In the genomic region with DNA sequence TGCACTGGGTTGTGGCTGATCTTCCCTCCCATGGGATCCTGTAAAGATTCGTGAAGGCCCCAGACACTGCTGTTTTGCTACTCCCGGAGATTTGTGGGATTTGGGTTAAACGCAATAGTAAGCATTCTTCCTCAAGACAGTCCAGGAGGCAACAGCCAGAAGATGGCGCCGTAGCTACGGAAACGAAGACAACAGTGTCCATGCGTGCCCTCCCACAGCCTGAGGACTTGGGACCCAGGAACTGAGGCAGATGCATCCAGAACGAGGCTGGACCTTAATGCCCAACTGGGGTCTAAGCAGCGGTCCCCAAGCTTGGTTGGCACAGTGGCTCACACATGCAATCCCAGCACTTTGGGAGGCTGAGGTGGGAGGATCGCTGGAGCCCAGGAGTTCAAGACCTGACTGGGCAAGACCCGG, we compare ENCODE assay signal across 8 cellular contexts. TPM values are rescaled to one million over a fixed set of nuclear protein-coding genes. Genes with fewer than 3 reads are reported as not detected.
A peak's percentile ranks its signal among the peaks of the same experiment; 100 is the strongest.
DNase-seq lines count a peak whose midpoint lies in the region; ATAC-seq and TF ChIP-seq lines count a peak whose summit lies in the region.

No MANE protein-coding gene starts in this region.

- TF ChIP-seq CTCF in cardiac muscle cell (IDR thresholded peaks at IDR 0.05; ENCODE audit: low read depth, low read length): peak; percentile 70

- peaks cover 8% of the 10 kb centered on the region for H3K27me3 ChIP-seq in cardiac muscle cell
- H3K27me3 ChIP-seq in rectal smooth muscle tissue (ENCODE audit: control insufficient read depth, insufficient read depth, low read length): no peaks in the 10 kb centered on the region

- intact Hi-C loops in activated CD4-positive, alpha-beta memory T cell treated with anti-CD3 and anti-CD28 coated beads for 36 hours (cut with micrococcal nuclease): no loop called here

- no peak overlapping the region for H3K27ac Mint-ChIP-seq in activated CD4-positive, alpha-beta memory T cell treated with anti-CD3 and anti-CD28 coated beads for 36 hours

- POLR2A ChIA-PET in activated CD4-positive, alpha-beta memory T cell treated with anti-CD3 and anti-CD28 coated beads for 36 hours (lab: Charles Lee): no interaction called here

- H3K9ac ChIP-seq in rectal smooth muscle tissue (ENCODE audit: low read length): no peak overlapping the region

- no peaks in the 10 kb centered on the region for H3K9me3 ChIP-seq in cardiac muscle cell (ENCODE audit: low read depth)

- H3K9me3 Mint-ChIP-seq in activated CD4-positive, alpha-beta memory T cell treated with anti-CD3 and anti-CD28 coated beads for 36 hours: no peaks in the 10 kb centered on the region

- DNase-seq in EH (ENCODE audit: low read depth) (peak; percentile 67), HUDEP-2 (lab: John Stamatoyannopoulos, UW; ENCODE audit: unreplicated experiment in 76 of 76) (peak in 53 of 76 experiments; percentile 7 to 63 (median 33)), cardiac muscle cell (ENCODE audit: low read depth in 1 of 2, low spot score in 1 of 2) (peak; percentile 70 to 91)
- peak; percentile 44 for DNase-seq in activated CD4-positive, alpha-beta memory T cell treated with anti-CD3 and anti-CD28 coated beads for 36 hours
- DNase-seq in central memory CD4-positive, alpha-beta T cell: no peak

- CTCF ChIA-PET in activated CD4-positive, alpha-beta memory T cell treated with anti-CD3 and anti-CD28 coated beads for 36 hours (lab: Charles Lee): no interaction called here

- H3K36me3 Mint-ChIP-seq in activated CD4-positive, alpha-beta memory T cell treated with anti-CD3 and anti-CD28 coated beads for 36 hours: no peaks in the 10 kb centered on the region

- H3K4me3 ChIP-seq in cardiac muscle cell (no peak overlapping the region), rectal smooth muscle tissue (ENCODE audit: low read length) (peak overlapping the region; percentile 6)

- H3K4me1 Mint-ChIP-seq in activated CD4-positive, alpha-beta memory T cell treated with anti-CD3 and anti-CD28 coated beads for 36 hours (ENCODE audit: low read depth): no peaks in the 10 kb centered on the region

- H3K27me3 Mint-ChIP-seq in activated CD4-positive, alpha-beta memory T cell treated with anti-CD3 and anti-CD28 coated beads for 36 hours: peaks cover 18% of the 10 kb centered on the region

- H3K27ac ChIP-seq in cardiac muscle cell (no peak overlapping the region), rectal smooth muscle tissue (ENCODE audit: low read depth, low read length) (no peak overlapping the region)

- H3K4me1 ChIP-seq in cardiac muscle cell (ENCODE audit: low read depth): no peaks in the 10 kb centered on the region
- H3K4me1 ChIP-seq in rectal smooth muscle tissue (ENCODE audit: control insufficient read depth, insufficient read depth, low read length): no peaks in the 10 kb centered on the region

- ATAC-seq in GM18870 (IDR thresholded peaks at IDR 0.05; ENCODE audit: unreplicated experiment) (no peak), GM18861 (IDR thresholded peaks at IDR 0.05; ENCODE audit: unreplicated experiment) (no peak)

- H3K36me3 ChIP-seq in cardiac muscle cell (no peaks in the 10 kb centered on the region), rectal smooth muscle tissue (ENCODE audit: control insufficient read depth, insufficient read depth, low read length) (no peaks in the 10 kb centered on the region)

- no peak overlapping the region for H3K4me3 Mint-ChIP-seq in activated CD4-positive, alpha-beta memory T cell treated with anti-CD3 and anti-CD28 coated beads for 36 hours

RNA-seq across cellular contexts. Expression of a gene that starts 57.6 kb away (rescaled TPM):
- 10 to 100 TPM; 20.8 to 21.0 TPM for total RNA-seq in activated CD4-positive, alpha-beta memory T cell treated with anti-CD3 and anti-CD28 coated beads for 36 hours
- total RNA-seq in cardiac muscle cell: 6.2 and 10.2 TPM in 2 replicates
- polyA plus RNA-seq in cardiac muscle cell: 4.6 and 6.9 TPM in 2 replicates
